18 cellular contexts compared by ENCODE assay signal in the genomic region with DNA sequence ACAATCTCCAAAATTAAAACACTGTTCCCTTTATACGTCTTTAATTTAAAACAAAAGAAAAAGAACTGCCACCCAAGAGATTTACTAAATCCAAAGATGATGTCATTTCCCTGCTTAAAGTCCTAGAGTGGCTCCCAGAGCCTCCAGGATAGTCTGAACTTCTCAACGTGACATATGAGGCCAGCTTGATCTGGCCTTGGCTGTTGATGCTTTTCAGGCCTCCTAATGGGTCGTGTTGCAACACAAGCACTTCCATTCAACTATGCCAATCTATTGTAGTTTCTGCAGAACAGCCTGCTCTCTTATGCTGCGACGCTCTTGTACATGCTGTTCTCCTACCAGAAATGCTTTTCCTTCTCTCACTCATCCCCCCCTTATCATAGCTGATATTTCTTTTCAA. TPM values are rescaled to one million over a fixed set of nuclear protein-coding genes. Genes with fewer than 3 reads are reported as not detected.
A peak's percentile ranks its signal among the peaks of the same experiment; 100 is the strongest.
DNase-seq lines count a peak whose midpoint lies in the region; ATAC-seq lines count a peak whose summit lies in the region.
"Had no signal": no experiment of that assay in that cellular context is flagged by ENCODE, and none has a peak within 500 bp of the region (broad histone marks: within the 10 kb centered on the region; RNA-seq: fewer than 3 reads in every experiment).

No MANE protein-coding gene starts in this region.

- no peaks in the 10 kb centered on the region for H3K9me2 ChIP-seq in Karpas-422 (replicated peaks; ENCODE audit: insufficient read depth, low read length)

- no peak overlapping the region for H2AFZ ChIP-seq in Karpas-422 (ENCODE audit: low read length)

- H3K36me3 ChIP-seq in adipocyte (ENCODE audit: control insufficient read depth, insufficient read depth, low read length, severe bottlenecking) (no peaks in the 10 kb centered on the region), Karpas-422 (ENCODE audit: insufficient read depth, low read length) (no peaks in the 10 kb centered on the region)
- H3K36me3 ChIP-seq: left lung, transverse colon had no signal

- H3K9ac ChIP-seq in adipocyte (ENCODE audit: low read length) (peak overlapping the region; percentile 55), Karpas-422 (ENCODE audit: low read length) (no peak overlapping the region)

- H3K4me1 ChIP-seq in adipocyte (ENCODE audit: control insufficient read depth, insufficient read depth, low read length) (peaks cover 33% of the 10 kb centered on the region), Karpas-422 (ENCODE audit: low read length) (no peaks in the 10 kb centered on the region)
- H3K4me1 ChIP-seq: left lung, transverse colon had no signal

- intact Hi-C loops in left ventricle myocardium superior (cut with micrococcal nuclease) = no loop called here

- peak; percentile 33 for DNase-seq in DMS53 (lab: John Stamatoyannopoulos, UW)
- DNase-seq in DMS53 treated with DMSO at 0.1 percent for 48 hours (lab: John Stamatoyannopoulos, UW; ENCODE audit: unreplicated experiment) = no peak
- DNase-seq in adipocyte (ENCODE audit: low read depth) = peak; percentile 46
- peak; percentile 30 for DNase-seq in left ventricle myocardium superior
- peak in 7 of 49 donors; percentile 4 to 45 (median 15) for DNase-seq in substantia nigra (lab: John Stamatoyannopoulos, UW)
- no peak for DNase-seq in stimulated activated effector memory CD8-positive, alpha-beta T cell treated with anti-CD3 and anti-CD28 coated beads, Interleukin-12 subunit alpha, Interleukin-12 subunit beta, amount 100 ng/mL, for 72 hours (ENCODE audit: low spot score in 2 of 2)
- DNase-seq in Karpas-422 = no peak
- no peak for DNase-seq in activated CD4-positive, alpha-beta T cell treated with anti-CD3 and anti-CD28 coated beads, Interleukin-2, amount 50 U/mL, for 1 hour
- DNase-seq: 8988T; activated CD4-positive, alpha-beta T cell treated with anti-CD3 and anti-CD28 coated beads for 4 hours; activated T-cell treated with anti-CD3 and anti-CD28 coated beads, Interleukin-2, amount 50 U/mL, for 48 hours; Caco-2; glutamatergic neuron; KBM-7; left lung; NCI-H187; transverse colon had no signal

- no peaks in the 10 kb centered on the region for H3K4me1 Mint-ChIP-seq in stimulated activated effector memory CD8-positive, alpha-beta T cell treated with anti-CD3 and anti-CD28 coated beads, Interleukin-12 subunit alpha, Interleukin-12 subunit beta, amount 100 ng/mL, for 72 hours

- H3K27me3 ChIP-seq in adipocyte (replicated peaks; ENCODE audit: control insufficient read depth, insufficient read depth, low read length) = no peaks in the 10 kb centered on the region
- H3K27me3 ChIP-seq in Karpas-422 (ENCODE audit: low read length) = no peaks in the 10 kb centered on the region
- H3K27me3 ChIP-seq: left lung, transverse colon had no signal

- H3K27ac ChIP-seq in substantia nigra (ENCODE audit: low read depth, low read length, poor library complexity, severe bottlenecking) (peak overlapping the region; percentile 24), Karpas-422 (ENCODE audit: low read length) (no peak overlapping the region)
- H3K27ac ChIP-seq: left lung, transverse colon had no signal

- H3K27ac Mint-ChIP-seq in stimulated activated effector memory CD8-positive, alpha-beta T cell treated with anti-CD3 and anti-CD28 coated beads, Interleukin-12 subunit alpha, Interleukin-12 subunit beta, amount 100 ng/mL, for 72 hours = no peak overlapping the region
- H3K27ac Mint-ChIP-seq: natural killer cell treated with Interleukin-12 subunit alpha and Interleukin-12 subunit beta and Interleukin-15 and Interleukin-18, amount 100 ng/mL, for 72 hours had no signal

- no peaks in the 10 kb centered on the region for H3K9me3 ChIP-seq in adipocyte (ENCODE audit: control insufficient read depth, low read length)
- H3K9me3 ChIP-seq in Karpas-422 (ENCODE audit: low read length) = no peaks in the 10 kb centered on the region
- H3K9me3 ChIP-seq: Caco-2, left lung, transverse colon had no signal

- ATAC-seq in left ventricle myocardium superior = peak; percentile 98
- no peak for ATAC-seq in stimulated activated effector memory CD8-positive, alpha-beta T cell treated with anti-CD3 and anti-CD28 coated beads, Interleukin-12 subunit alpha, Interleukin-12 subunit beta, amount 100 ng/mL, for 72 hours
- ATAC-seq: left lung; natural killer cell treated with Interleukin-12 subunit alpha and Interleukin-12 subunit beta and Interleukin-15 and Interleukin-18, amount 100 ng/mL, for 72 hours had no signal

- H3K36me3 Mint-ChIP-seq in stimulated activated effector memory CD8-positive, alpha-beta T cell treated with anti-CD3 and anti-CD28 coated beads, Interleukin-12 subunit alpha, Interleukin-12 subunit beta, amount 100 ng/mL, for 72 hours = no peaks in the 10 kb centered on the region
- H3K36me3 Mint-ChIP-seq: natural killer cell treated with Interleukin-12 subunit alpha and Interleukin-12 subunit beta and Interleukin-15 and Interleukin-18, amount 100 ng/mL, for 72 hours had no signal

- H3K4me3 ChIP-seq in adipocyte (ENCODE audit: low read length) (peak overlapping the region; percentile 58), Karpas-422 (ENCODE audit: low read length) (no peak overlapping the region)
- H3K4me3 ChIP-seq: left lung, transverse colon had no signal

- no peaks in the 10 kb centered on the region for H4K20me1 ChIP-seq in Karpas-422 (ENCODE audit: insufficient read depth, low read depth, low read length)

- no peaks in the 10 kb centered on the region for H3K79me2 ChIP-seq in Karpas-422 (ENCODE audit: low read length)

- H3K9me3 Mint-ChIP-seq in stimulated activated effector memory CD8-positive, alpha-beta T cell treated with anti-CD3 and anti-CD28 coated beads, Interleukin-12 subunit alpha, Interleukin-12 subunit beta, amount 100 ng/mL, for 72 hours = no peaks in the 10 kb centered on the region
- H3K9me3 Mint-ChIP-seq: natural killer cell treated with Interleukin-12 subunit alpha and Interleukin-12 subunit beta and Interleukin-15 and Interleukin-18, amount 100 ng/mL, for 72 hours had no signal

- no peak overlapping the region for H3K4me3 Mint-ChIP-seq in stimulated activated effector memory CD8-positive, alpha-beta T cell treated with anti-CD3 and anti-CD28 coated beads, Interleukin-12 subunit alpha, Interleukin-12 subunit beta, amount 100 ng/mL, for 72 hours
- H3K4me3 Mint-ChIP-seq: natural killer cell treated with Interleukin-12 subunit alpha and Interleukin-12 subunit beta and Interleukin-15 and Interleukin-18, amount 100 ng/mL, for 72 hours had no signal

- H3K4me2 ChIP-seq in Karpas-422 (ENCODE audit: low read depth, low read length, poor library complexity, severe bottlenecking) = no peak overlapping the region

RNA-seq across cellular contexts. Expression of gene LGR5, which starts 35.7 kb away (rescaled TPM):
- not detected for total RNA-seq in left ventricle myocardium superior
- not detected in 2 replicates for total RNA-seq in Karpas-422 (2014; rRNA removed; shearing (Covaris generic); ENCODE audit: low replicate concordance)
- total RNA-seq: natural killer cell treated with Interleukin-12 subunit alpha and Interleukin-12 subunit beta and Interleukin-15 and Interleukin-18, amount 100 ng/mL, for 72 hours had no signal

Comparison
In these comparisons a context has a peak if more than half of its experiments do, and no peak if none do; other contexts are left out.
1. DNase-seq: peak in DMS53 (single experiment), adipocyte (single experiment) and left ventricle myocardium superior (single experiment); none in DMS53 treated with DMSO at 0.1 percent for 48 hours (single experiment), stimulated activated effector memory CD8-positive, alpha-beta T cell treated with anti-CD3 and anti-CD28 coated beads, Interleukin-12 subunit alpha, Interleukin-12 subunit beta, amount 100 ng/mL, for 72 hours (0 of 2), Karpas-422 (single experiment) and activated CD4-positive, alpha-beta T cell treated with anti-CD3 and anti-CD28 coated beads, Interleukin-2, amount 50 U/mL, for 1 hour (single experiment).